17 cellular contexts compared by ENCODE assay signal in genomic region chr6:134195985-134196384, GRCh38.
A peak's percentile ranks its signal among the peaks of the same experiment; 100 is the strongest.
DNase-seq lines count a peak whose midpoint lies in the region; ATAC-seq, FAIRE-seq and TF ChIP-seq lines count a peak whose summit lies in the region.
"Had no signal": no experiment of that assay in that cellular context is flagged by ENCODE, and none has a peak within 500 bp of the region (broad histone marks: within the 10 kb centered on the region; RNA-seq: fewer than 3 reads in every experiment).

No MANE protein-coding gene starts in this region.

- H3K4me3 ChIP-seq in HepG2 (replicated peaks in 1 of 3; ENCODE audit: insufficient read depth in 1 of 3, low read depth in 2 of 3, low read length in 3 of 3) (no peak overlapping the region), right lobe of liver (no peak overlapping the region), mesenchymal stem cell (ENCODE audit: insufficient read depth in 1 of 2, low read depth in 1 of 2, low read length in 2 of 2) (no peak overlapping the region), parathyroid adenoma (ENCODE audit: low read depth, low read length) (no peak overlapping the region), left ventricle myocardium inferior (no peak overlapping the region), coronary artery (no peak overlapping the region)
- H3K4me3 ChIP-seq: BLaER1, HAP-1 had no signal

- POLR2A ChIA-PET in HepG2 (lab: Yijun Ruan, JAX): interaction anchor here (0.8 to 7.1 kb wide), 4 partner anchors 18 to 103 kb away, joined by 3 to 62 read pairs (median 3); no protein-coding TSS in a partner anchor

- H3K4me1 ChIP-seq in HepG2 (ENCODE audit: insufficient read depth, low read length) (peaks cover 92% of the 10 kb centered on the region), right lobe of liver (peaks cover 0 to 11% (median 0%) of the 10 kb centered on the region in 4 donors), mesenchymal stem cell (ENCODE audit: control insufficient read depth, insufficient read depth, low read depth, low read length) (no peaks in the 10 kb centered on the region), parathyroid adenoma (peaks cover 51% of the 10 kb centered on the region), left ventricle myocardium inferior (peaks cover 3% of the 10 kb centered on the region)

- H3K36me3 ChIP-seq in HepG2 (replicated peaks in 1 of 2; ENCODE audit: control insufficient read depth in 1 of 2, insufficient read depth in 2 of 2, low read length in 2 of 2) (no peaks in the 10 kb centered on the region), right lobe of liver (no peaks in the 10 kb centered on the region), mesenchymal stem cell (ENCODE audit: control insufficient read depth in 1 of 2, insufficient read depth in 2 of 2, low read depth in 1 of 2, low read length in 2 of 2) (no peaks in the 10 kb centered on the region), parathyroid adenoma (ENCODE audit: control insufficient read depth, insufficient read depth, low read length) (no peaks in the 10 kb centered on the region), left ventricle myocardium inferior (no peaks in the 10 kb centered on the region)
- H3K36me3 ChIP-seq: HAP-1 had no signal

- H3K4ac ChIP-seq in mesenchymal stem cell (ENCODE audit: low read depth in 1 of 2, low read length in 2 of 2): no peak overlapping the region

- no peak overlapping the region for H3K14ac ChIP-seq in mesenchymal stem cell (ENCODE audit: low read length in 2 of 2)

- H2AFZ ChIP-seq in HepG2 (ENCODE audit: low read length) (no peak overlapping the region), mesenchymal stem cell (ENCODE audit: low read depth, low read length) (no peak overlapping the region), parathyroid adenoma (no peak overlapping the region)

- H4K91ac ChIP-seq in mesenchymal stem cell (ENCODE audit: low read length): no peak overlapping the region

- H4K8ac ChIP-seq in mesenchymal stem cell (ENCODE audit: low read length): no peak overlapping the region

- H4K20me1 ChIP-seq in HepG2 (ENCODE audit: insufficient read depth, low read length): no peaks in the 10 kb centered on the region
- H4K20me1 ChIP-seq: BLaER1 had no signal

- H3K27ac ChIP-seq in HepG2 (ENCODE audit: extremely low read length, insufficient read depth, low read length) (peak overlapping the region; percentile 65), right lobe of liver (no peak overlapping the region), mesenchymal stem cell (ENCODE audit: low read length, poor library complexity, severe bottlenecking) (no peak overlapping the region), parathyroid adenoma (peak overlapping the region; percentile 62), left ventricle myocardium inferior (replicated peaks) (no peak overlapping the region), coronary artery (peak overlapping the region in 1 of 2 donors; percentile 75)
- H3K27ac ChIP-seq: 22Rv1, BLaER1 had no signal

- H3K27me3 ChIP-seq in HepG2 (ENCODE audit: control insufficient read depth in 1 of 2, insufficient read depth in 2 of 2, low read length in 2 of 2): no peaks in the 10 kb centered on the region
- H3K27me3 ChIP-seq in right lobe of liver: no peaks in the 10 kb centered on the region
- no peaks in the 10 kb centered on the region for H3K27me3 ChIP-seq in mesenchymal stem cell (ENCODE audit: control insufficient read depth in 1 of 2, insufficient read depth in 1 of 2, low read length in 2 of 2)
- no peaks in the 10 kb centered on the region for H3K27me3 ChIP-seq in parathyroid adenoma (ENCODE audit: control insufficient read depth, insufficient read depth, low read length)
- no peaks in the 10 kb centered on the region for H3K27me3 ChIP-seq in left ventricle myocardium inferior (ENCODE audit: low read depth)
- H3K27me3 ChIP-seq: BLaER1 had no signal

- no peak overlapping the region for H3K9ac ChIP-seq in HepG2 (ENCODE audit: insufficient read depth, low read depth, low read length)
- H3K9ac ChIP-seq in mesenchymal stem cell (ENCODE audit: low read length): peak overlapping the region; percentile 77
- no peak overlapping the region for H3K9ac ChIP-seq in parathyroid adenoma
- H3K9ac ChIP-seq: BLaER1 had no signal

- H2BK5ac ChIP-seq in mesenchymal stem cell (ENCODE audit: low read depth, low read length, poor library complexity, severe bottlenecking): no peak overlapping the region

- TF ChIP-seq CTCF in HepG2 (CRISPR knock-in tag; IDR thresholded peaks at IDR 0.05) (no peak), right lobe of liver (IDR thresholded peaks at IDR 0.05) (no peak), parathyroid adenoma (IDR thresholded peaks at IDR 0.05) (no peak), left ventricle myocardium inferior (IDR thresholded peaks at IDR 0.05; ENCODE audit: borderline replicate concordance) (no peak), coronary artery (IDR thresholded peaks at IDR 0.05) (no peak)

- ATAC-seq in HepG2 (no peak), right lobe of liver (no peak), HG02970 (IDR thresholded peaks at IDR 0.05; ENCODE audit: low FRiP score, unreplicated experiment) (no peak)

- H3K4me2 ChIP-seq in HepG2 (ENCODE audit: low read depth, low read length) (peak overlapping the region; percentile 18; the same call in 1 of the 2 replicates), mesenchymal stem cell (ENCODE audit: low read length, poor library complexity, severe bottlenecking) (no peak overlapping the region), parathyroid adenoma (ENCODE audit: low read length) (peak overlapping the region; percentile 46)

- H3K79me2 ChIP-seq in HepG2 (ENCODE audit: insufficient read depth, low read length) (no peaks in the 10 kb centered on the region), parathyroid adenoma (peaks cover 24% of the 10 kb centered on the region)

- H2BK15ac ChIP-seq in mesenchymal stem cell (ENCODE audit: low read depth, poor library complexity, severe bottlenecking): no peak overlapping the region

- no peak overlapping the region for H2AK5ac ChIP-seq in mesenchymal stem cell (ENCODE audit: low read length, severe bottlenecking)

- in situ Hi-C loops in HepG2 (cut with HindIII; ENCODE audit: extremely low pct_ligation_motif_present, low pct_unique_long_range_greater_than_20kb): no loop called here

- intact Hi-C loops in HepG2 (cut with micrococcal nuclease; ENCODE audit: unreplicated experiment): loop anchor here (5.0 kb wide), 1 partner anchor 244 kb away; the partner anchor contains the start of gene TBPL1
- intact Hi-C loops in right lobe of liver (cut with DNase I): no loop called here
- intact Hi-C loops in left ventricle myocardium inferior (cut with micrococcal nuclease): no loop called here

- no peak overlapping the region for H2BK120ac ChIP-seq in mesenchymal stem cell (ENCODE audit: low read depth, low read length)

- 95% methylated on average over 3 of the region's 3 CpGs for whole genome bisulfite sequencing in HepG2 (ENCODE audit: low lambda C conversion rate)
- WGBS in right lobe of liver (ENCODE audit: insufficient coverage, low coverage, low lambda C conversion rate, missing lambda C conversion rate): 87% methylated on average over 3 of the region's 3 CpGs
- 89% methylated on average over 3 of the region's 3 CpGs for WGBS in mesenchymal stem cell

- BruUV-seq in HepG2 (replicated peaks; lab: Mats Ljungman, UMichigan): no TSS peak

- no peak for TF ChIP-seq POLR2A in HepG2 (IDR thresholded peaks at IDR 0.05; ENCODE audit: insufficient read depth in 1 of 2, low read depth in 2 of 2, low read length in 2 of 2)
- TF ChIP-seq POLR2A in right lobe of liver (IDR thresholded peaks at IDR 0.05): no peak

- TF ChIP-seq EP300 in HepG2 (IDR thresholded peaks at IDR 0.05; ENCODE audit: low read depth in 2 of 2, low read length in 2 of 2) (no peak), HepG2 (CRISPR knock-in tag; IDR thresholded peaks at IDR 0.05; ENCODE audit: borderline replicate concordance) (no peak)

- DNase-seq in HepG2 (ENCODE audit: low spot score) (no peak), right lobe of liver (no peak), mesenchymal stem cell (no peak), left ventricle myocardium inferior (no peak), coronary artery (ENCODE audit: low spot score) (no peak)
- DNase-seq: AML-193; Caco-2; CD8-positive, alpha-beta memory T cell; DND-41; GDM1 had no signal

- FAIRE-seq in HepG2 (lab: Jason Lieb, UNC): no peak
- FAIRE-seq: GM19239, H1 had no signal

- H3K18ac ChIP-seq in mesenchymal stem cell (ENCODE audit: low read depth in 1 of 2, low read length in 2 of 2): no peak overlapping the region

- H3K79me1 ChIP-seq in mesenchymal stem cell (replicated peaks; ENCODE audit: low read length, poor library complexity, severe bottlenecking): no peaks in the 10 kb centered on the region

- CTCF ChIA-PET in HepG2 (lab: Yijun Ruan, JAX; ENCODE audit: low intra/inter-chr PET ratio, low total read pairs): no interaction called here

- no peak overlapping the region for H3K23ac ChIP-seq in mesenchymal stem cell (ENCODE audit: low read length in 2 of 2)

- no peak for TF ChIP-seq RAD21 in HepG2 (CRISPR knock-in tag; IDR thresholded peaks at IDR 0.05)

- H3K9me3 ChIP-seq in HepG2 (ENCODE audit: low read length): no peaks in the 10 kb centered on the region
- no peaks in the 10 kb centered on the region for H3K9me3 ChIP-seq in right lobe of liver
- no peaks in the 10 kb centered on the region for H3K9me3 ChIP-seq in mesenchymal stem cell (ENCODE audit: control insufficient read depth, low read length)
- H3K9me3 ChIP-seq in parathyroid adenoma (ENCODE audit: control insufficient read depth, low read length): no peaks in the 10 kb centered on the region
- H3K9me3 ChIP-seq in left ventricle myocardium inferior (replicated peaks): no peaks in the 10 kb centered on the region
- H3K9me3 ChIP-seq: Caco-2, HAP-1 had no signal

- H2BK12ac ChIP-seq in mesenchymal stem cell (ENCODE audit: low read length in 2 of 2): no peak overlapping the region

TF ChIP-seq in HepG2, 621 proteins besides CTCF, POLR2A, EP300 and RAD21:
- no peak for TF ChIP-seq TBP (CRISPR knock-in tag; IDR thresholded peaks at IDR 0.05)

Comparison
In these comparisons a context has a peak if more than half of its experiments do, and no peak if none do; other contexts are left out.
1. H3K27ac ChIP-seq: peak in HepG2 (single experiment) and parathyroid adenoma (single experiment); none in right lobe of liver (0 of 3), mesenchymal stem cell (single experiment) and left ventricle myocardium inferior (single experiment).